In the genomic region with DNA sequence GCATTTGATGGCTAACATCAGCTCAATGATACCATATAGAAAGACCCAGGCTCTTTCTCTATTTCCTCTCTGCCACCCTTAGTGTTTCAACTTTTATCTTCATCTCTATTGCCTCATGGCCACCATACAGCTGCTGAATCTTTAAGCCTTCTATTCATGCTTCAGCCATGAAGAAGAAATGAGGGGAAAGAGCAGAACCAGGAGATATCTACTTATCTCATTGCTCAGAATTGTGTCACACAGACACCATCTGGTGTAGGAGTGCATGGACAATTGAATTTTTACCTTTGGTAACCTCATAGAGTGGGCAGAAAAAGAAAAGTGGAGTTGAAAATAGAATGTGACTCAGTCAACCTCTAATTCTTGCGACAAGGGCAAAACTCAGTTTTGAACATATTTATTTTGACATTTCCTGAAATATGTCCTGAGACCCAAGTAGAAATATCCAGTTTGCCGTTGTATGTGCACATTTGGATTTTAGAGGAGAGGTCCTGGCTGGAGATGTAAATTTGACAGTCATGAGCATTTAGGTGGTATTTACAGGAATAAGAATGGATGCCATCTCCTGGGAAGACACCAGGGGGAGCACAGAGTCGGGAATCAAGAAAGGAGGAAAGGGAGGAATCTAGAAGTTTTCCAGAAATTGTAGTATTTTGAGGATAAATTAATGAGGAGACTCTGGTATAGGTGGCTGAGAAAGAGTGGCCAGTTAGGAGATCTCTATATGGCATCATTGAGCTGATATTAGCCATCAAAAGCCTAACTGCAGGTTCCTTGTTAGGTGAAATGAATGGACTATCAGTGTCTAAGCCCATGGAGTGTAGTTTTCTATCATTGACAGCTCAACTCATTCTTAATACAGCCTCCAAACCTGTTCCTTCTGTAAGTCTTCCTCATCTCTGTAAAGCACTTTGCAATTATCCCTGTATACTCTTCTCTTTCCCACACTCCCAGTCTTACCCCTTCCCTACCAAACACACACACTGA, we compare ENCODE assay signal across 9 cellular contexts. TPM values are rescaled to one million over a fixed set of nuclear protein-coding genes. Genes with fewer than 3 reads are reported as not detected.
A peak's percentile ranks its signal among the peaks of the same experiment; 100 is the strongest.
DNase-seq lines count a peak whose midpoint lies in the region; ATAC-seq and TF ChIP-seq lines count a peak whose summit lies in the region.
"Had no signal": no experiment of that assay in that cellular context is flagged by ENCODE, and none has a peak within 500 bp of the region (broad histone marks: within the 10 kb centered on the region; RNA-seq: fewer than 3 reads in every experiment).

No MANE protein-coding gene starts in this region.

- no peaks in the 10 kb centered on the region for H3F3A ChIP-seq in DOHH2 (ENCODE audit: control insufficient read depth, insufficient read depth)

- H3K36me3 Mint-ChIP-seq in T-helper 2 cell treated with Interferon-gamma antibody and Interleukin-4, amounts not matched to agents 5 μg/mL and 100 μg/mL, for 36 hours (ENCODE audit: low read depth): no peaks in the 10 kb centered on the region

- H3K9me3 Mint-ChIP-seq in T-helper 2 cell treated with Interferon-gamma antibody and Interleukin-4, amounts not matched to agents 5 μg/mL and 100 μg/mL, for 36 hours: no peaks in the 10 kb centered on the region

- H3K4me3 Mint-ChIP-seq in T-helper 2 cell treated with Interferon-gamma antibody and Interleukin-4, amounts not matched to agents 5 μg/mL and 100 μg/mL, for 36 hours: no peak overlapping the region

- peaks cover 30% of the 10 kb centered on the region for H3K4me1 ChIP-seq in DOHH2 (ENCODE audit: control insufficient read depth, low read length)
- no peaks in the 10 kb centered on the region for H3K4me1 ChIP-seq in mucosa of descending colon (ENCODE audit: low read depth)

- H3K27me3 Mint-ChIP-seq in T-helper 2 cell treated with Interferon-gamma antibody and Interleukin-4, amounts not matched to agents 5 μg/mL and 100 μg/mL, for 36 hours (ENCODE audit: low read depth): peaks cover 5% of the 10 kb centered on the region

- H3K27ac Mint-ChIP-seq in T-helper 2 cell treated with Interferon-gamma antibody and Interleukin-4, amounts not matched to agents 5 μg/mL and 100 μg/mL, for 36 hours: no peak overlapping the region

- H3K4me2 ChIP-seq in DOHH2 (ENCODE audit: low read length): no peak overlapping the region

- H3K36me3 ChIP-seq in DOHH2 (ENCODE audit: control insufficient read depth, low read length): peaks cover 27% of the 10 kb centered on the region
- no peaks in the 10 kb centered on the region for H3K36me3 ChIP-seq in mucosa of descending colon (ENCODE audit: low read depth)

- H3K27ac ChIP-seq in DOHH2 (ENCODE audit: low read depth, low read length): no peak overlapping the region

- peaks cover 8% of the 10 kb centered on the region for H3K4me1 Mint-ChIP-seq in T-helper 2 cell treated with Interferon-gamma antibody and Interleukin-4, amounts not matched to agents 5 μg/mL and 100 μg/mL, for 36 hours (ENCODE audit: low read depth)

- DNase-seq in NCI-H1092 treated with DMSO at 0.1 percent for 48 hours (lab: John Stamatoyannopoulos, UW) (peak; percentile 5), dermis microvascular lymphatic vessel endothelial cell (ENCODE audit: low read depth in 2 of 2) (peak; percentile 32 to 62), mucosa of descending colon (peak in 1 of 3 donors; percentile 68)
- DNase-seq in T-helper 2 cell treated with Interferon-gamma antibody and Interleukin-4, amounts not matched to agents 5 μg/mL and 100 μg/mL, for 36 hours (ENCODE audit: low spot score): no peak

- peak; percentile 59 for TF ChIP-seq CTCF in DOHH2 (IDR thresholded peaks at IDR 0.05; ENCODE audit: low read depth, low read length, poor library complexity, severe bottlenecking)
- TF ChIP-seq CTCF in mucosa of descending colon (IDR thresholded peaks at IDR 0.05): peak; percentile 46

- H3K4me3 ChIP-seq in DOHH2 (ENCODE audit: low read length) (no peak overlapping the region), mucosa of descending colon (no peak overlapping the region)

- H3K9me3 ChIP-seq in DOHH2 (ENCODE audit: control insufficient read depth, insufficient read depth, low read length) (no peaks in the 10 kb centered on the region), mucosa of descending colon (no peaks in the 10 kb centered on the region)

- H4K20me1 ChIP-seq in DOHH2 (ENCODE audit: control insufficient read depth, insufficient read depth, low read depth, low read length): no peaks in the 10 kb centered on the region

- no peaks in the 10 kb centered on the region for H3K27me3 ChIP-seq in DOHH2 (ENCODE audit: control insufficient read depth, low read length)

- intact Hi-C loops in mucosa of descending colon (cut with DNase I, micrococcal nuclease): loop anchor here in 1 of 2 donors (5.0 to 10.0 kb wide), 2 partner anchors 317 to 354 kb away; no protein-coding TSS in a partner anchor

- H3K9me2 ChIP-seq in DOHH2 (replicated peaks; ENCODE audit: control insufficient read depth, low read length): no peaks in the 10 kb centered on the region; the same call in 1 of the 2 replicates

- H3K79me2 ChIP-seq in DOHH2 (ENCODE audit: control insufficient read depth, low read length): peaks cover 4% of the 10 kb centered on the region

- ATAC-seq in mucosa of descending colon (peak; percentile 30), HG03095 (IDR thresholded peaks at IDR 0.05; ENCODE audit: unreplicated experiment) (no peak), HG03196 (IDR thresholded peaks at IDR 0.05; ENCODE audit: unreplicated experiment) (no peak), HG02588 (IDR thresholded peaks at IDR 0.05; ENCODE audit: unreplicated experiment) (no peak)

RNA-seq across cellular contexts. Expression of gene GAPT, which starts 7.0 kb away (rescaled TPM):
- total RNA-seq in dermis microvascular lymphatic vessel endothelial cell (not detected in 2 replicates), mucosa of descending colon (under 1 TPM; 0.17 to 0.98 (median 0.43) TPM)
- total RNA-seq: LHCN-M2 had no signal

RNA-seq across cellular contexts. Expression of gene PLK2, which starts 38.4 kb away (rescaled TPM):
- 428 and 578 TPM in 2 replicates for total RNA-seq in dermis microvascular lymphatic vessel endothelial cell
- 10 to 100 TPM; 13.0 to 24.7 (median 14.5) TPM for total RNA-seq in mucosa of descending colon

Comparison
In these comparisons a context has a peak if more than half of its experiments do, and no peak if none do; other contexts are left out.
1. RNA of gene PLK2, which starts 38.4 kb away (total RNA-seq): 428 to 578 TPM in dermis microvascular lymphatic vessel endothelial cell; 13.0 to 24.7 TPM in mucosa of descending colon; every median in the first group is over 10 times any median in the second.